Comparison of ENCODE assay signal across 21 cellular contexts in genomic region chr15:68615301-68615700, GRCh38. TPM values are rescaled to one million over a fixed set of nuclear protein-coding genes. Genes with fewer than 3 reads are reported as not detected.
DNase-seq lines count a peak whose midpoint lies in the region; ATAC-seq and TF ChIP-seq lines count a peak whose summit lies in the region.
"Had no signal": no experiment of that assay in that cellular context is flagged by ENCODE, and none has a peak within 500 bp of the region (broad histone marks: within the 10 kb centered on the region; RNA-seq: fewer than 3 reads in every experiment).

No MANE protein-coding gene starts in this region.

- H2BK15ac ChIP-seq in mesendoderm (replicated peaks; ENCODE audit: low read depth): no peak overlapping the region

- H3K27me3 Mint-ChIP-seq in endodermal cell (ENCODE audit: insufficient read depth): no peaks in the 10 kb centered on the region

- no peak overlapping the region for H3K4me3 ChIP-seq in adipocyte (ENCODE audit: low read length)
- H3K4me3 ChIP-seq in endodermal cell (ENCODE audit: low read length): no peak overlapping the region
- H3K4me3 ChIP-seq in mesendoderm (ENCODE audit: low read length): no peak overlapping the region
- H3K4me3 ChIP-seq: right lobe of liver had no signal

- H3K4me1 ChIP-seq in adipocyte (ENCODE audit: control insufficient read depth, insufficient read depth, low read length): peaks cover 52% of the 10 kb centered on the region
- peaks cover 10% of the 10 kb centered on the region for H3K4me1 ChIP-seq in endodermal cell (ENCODE audit: control insufficient read depth, insufficient read depth, low read length)
- peaks cover 5% of the 10 kb centered on the region for H3K4me1 ChIP-seq in mesendoderm (ENCODE audit: control insufficient read depth, low read depth, low read length)

- H3K9me3 Mint-ChIP-seq in endodermal cell: no peaks in the 10 kb centered on the region

- WGBS in endodermal cell (ENCODE audit: insufficient coverage in 1 of 2, insufficient read length in 1 of 2), 2 experiments: 92% methylated on average over 1 of the region's 1 CpG; no CpG with 5 or more reads in 1 of the 2 experiments
- WGBS in mesendoderm (ENCODE audit: extremely low coverage, insufficient coverage, low lambda C conversion rate): no CpG with 5 or more reads among the region's 1 CpG

- H3K4me2 ChIP-seq in mesendoderm (ENCODE audit: low read length): no peak overlapping the region

- H3K36me3 ChIP-seq in adipocyte (ENCODE audit: control insufficient read depth, insufficient read depth, low read length, severe bottlenecking): no peaks in the 10 kb centered on the region
- no peaks in the 10 kb centered on the region for H3K36me3 ChIP-seq in endodermal cell (ENCODE audit: control insufficient read depth, insufficient read depth, low read length)
- no peaks in the 10 kb centered on the region for H3K36me3 ChIP-seq in mesendoderm (ENCODE audit: control insufficient read depth, insufficient read depth, low read length)
- H3K36me3 ChIP-seq: right lobe of liver had no signal

- no peak overlapping the region for H3K56ac ChIP-seq in mesendoderm (ENCODE audit: low read length)

- H3K79me2 ChIP-seq in mesendoderm (ENCODE audit: control insufficient read depth, insufficient read depth, low read length): no peaks in the 10 kb centered on the region

- H2BK120ac ChIP-seq in mesendoderm (ENCODE audit: low read depth, low read length): no peak overlapping the region

- no peak overlapping the region for H4K5ac ChIP-seq in mesendoderm (ENCODE audit: low read length)

- no peak overlapping the region for H2BK5ac ChIP-seq in mesendoderm (ENCODE audit: low read length)

- no peak overlapping the region for H3K27ac Mint-ChIP-seq in endodermal cell

- peak overlapping the region; percentile 87 for H3K27ac ChIP-seq in endodermal cell (ENCODE audit: low read depth, low read length)
- H3K27ac ChIP-seq in mesendoderm (ENCODE audit: low read depth, low read length): no peak overlapping the region
- peak overlapping the region; percentile 99 for H3K27ac ChIP-seq in substantia nigra (ENCODE audit: low read depth, low read length, poor library complexity, severe bottlenecking)
- H3K27ac ChIP-seq: C4-2B, right lobe of liver had no signal

- H4K8ac ChIP-seq in mesendoderm (ENCODE audit: low read depth, low read length): no peak overlapping the region

- H2AK5ac ChIP-seq in mesendoderm (ENCODE audit: low read length): no peak overlapping the region

- H3K27me3 ChIP-seq in adipocyte (replicated peaks; ENCODE audit: control insufficient read depth, insufficient read depth, low read length) (no peaks in the 10 kb centered on the region), endodermal cell (ENCODE audit: control insufficient read depth, insufficient read depth, low read length, poor library complexity, severe bottlenecking) (no peaks in the 10 kb centered on the region), mesendoderm (ENCODE audit: insufficient read depth, low read length, poor library complexity) (no peaks in the 10 kb centered on the region)
- H3K27me3 ChIP-seq: right lobe of liver had no signal

- no peaks in the 10 kb centered on the region for H3K79me1 ChIP-seq in mesendoderm (ENCODE audit: low read length)

- ATAC-seq in GM21526 (IDR thresholded peaks at IDR 0.05; ENCODE audit: low FRiP score, unreplicated experiment) (no peak), HG03457 (IDR thresholded peaks at IDR 0.05; ENCODE audit: unreplicated experiment) (no peak), GM21619 (IDR thresholded peaks at IDR 0.05; ENCODE audit: unreplicated experiment) (no peak)

- H3K9me3 ChIP-seq in adipocyte (ENCODE audit: control insufficient read depth, low read length) (no peaks in the 10 kb centered on the region), endodermal cell (ENCODE audit: control insufficient read depth, low read length) (no peaks in the 10 kb centered on the region)
- H3K9me3 ChIP-seq: right lobe of liver had no signal

- no peak for DNase-seq in adipocyte (ENCODE audit: low read depth)
- no peak for DNase-seq in endodermal cell
- no peak for DNase-seq in mesendoderm
- DNase-seq in substantia nigra (lab: John Stamatoyannopoulos, UW): no peak
- no peak for DNase-seq in T-helper 2 cell
- DNase-seq: activated CD4-positive, alpha-beta T cell treated with anti-CD3 and anti-CD28 coated beads, Interleukin-2, amount 50 U/mL, for 4 hours; activated gamma-delta T cell treated with Interleukin-2 at 50 U/mL for 16 hours; amniotic stem cell; cerebellar nuclear complex; NCI-H1092 treated with DMSO at 0.1 percent for 48 hours; NCI-H2107; NCI-H524 treated with DMSO at 0.1 percent for 48 hours; right lobe of liver; SIG-M5; stimulated activated naive CD4-positive, alpha-beta T cell had no signal

- no peaks in the 10 kb centered on the region for H3K36me3 Mint-ChIP-seq in endodermal cell (ENCODE audit: low read depth)

- TF ChIP-seq CTCF in endodermal cell (conservative IDR thresholded peaks at IDR 0.05): no peak

- peak overlapping the region; percentile 42 for H3K18ac ChIP-seq in mesendoderm (ENCODE audit: low read length)

- no peak overlapping the region for H3K4me3 Mint-ChIP-seq in endodermal cell

- H3K9ac ChIP-seq in adipocyte (ENCODE audit: low read length) (peak overlapping the region; percentile 68), endodermal cell (ENCODE audit: extremely low read depth, low read length, poor library complexity, severe bottlenecking) (no peak overlapping the region), mesendoderm (ENCODE audit: low read length) (no peak overlapping the region)

- H3K4me1 Mint-ChIP-seq in endodermal cell: peaks cover 8% of the 10 kb centered on the region

- H3K4ac ChIP-seq in mesendoderm (ENCODE audit: low read depth, low read length): peak overlapping the region; percentile 38

- H3K23ac ChIP-seq in mesendoderm (ENCODE audit: low read length): no peak overlapping the region

RNA-seq across cellular contexts. Expression of gene CORO2B, which starts 36.5 kb away (rescaled TPM):
- 1 to 10 TPM; 1.1 to 1.2 TPM for total RNA-seq in endodermal cell
- polyA plus RNA-seq in endodermal cell (2013, experiment 1 of 2): 13.0 TPM
- 12.1 TPM for polyA plus RNA-seq in endodermal cell (2013, experiment 2 of 2)
- 1.9 TPM for polyA plus RNA-seq in mesendoderm (2013, experiment 1 of 2)
- 1.8 TPM for polyA plus RNA-seq in mesendoderm (2013, experiment 2 of 2)
- total RNA-seq: G401; T-helper 1 cell treated with Interleukin-12 subunit alpha and Interleukin-12 subunit beta and Interleukin-4 antibody, amounts not matched to agents 30 ng/mL and 1 ng/mL, for 36 hours had no signal
